8 cellular contexts compared by ENCODE assay signal in the genomic region with DNA sequence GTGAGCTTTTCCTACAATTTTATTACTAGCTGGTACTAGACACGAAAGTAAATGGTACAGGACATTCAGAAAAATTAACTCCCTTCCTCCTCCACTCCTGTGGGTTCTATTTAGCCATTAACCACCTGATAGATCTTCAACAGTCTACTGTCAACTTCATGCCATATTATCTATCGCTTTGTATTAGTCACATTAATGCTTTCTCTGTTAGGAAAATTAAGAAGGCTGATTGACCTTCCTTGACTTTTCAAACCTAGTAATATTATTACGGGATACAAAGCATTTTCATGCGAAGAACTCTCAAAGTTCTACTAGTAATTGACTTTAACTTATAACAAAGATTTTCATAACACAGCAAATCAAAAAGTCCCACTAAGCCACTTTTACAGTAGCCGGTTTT. TPM values are rescaled to one million over a fixed set of nuclear protein-coding genes. Genes with fewer than 3 reads are reported as not detected.
A peak's percentile ranks its signal among the peaks of the same experiment; 100 is the strongest.
DNase-seq lines count a peak whose midpoint lies in the region; ATAC-seq and TF ChIP-seq lines count a peak whose summit lies in the region.

No MANE protein-coding gene starts in this region.

- H3K36me3 ChIP-seq in HAP-1 (replicated peaks), result peaks cover 19% of the 10 kb centered on the region

- intact Hi-C loops in right cardiac atrium (cut with DNase I), result loop anchor here in 2 of 4 donors (10.0 kb wide), 2 partner anchors 63 to 83 kb away; no protein-coding TSS in a partner anchor

- H3K4me3 ChIP-seq in HAP-1, result peak overlapping the region; percentile 77
- H3K4me3 ChIP-seq in WI38 (ENCODE audit: low read depth, low read length), result peak overlapping the region; percentile 96
- peak overlapping the region; percentile 76 for H3K4me3 ChIP-seq in right cardiac atrium (ENCODE audit: low read length)
- H3K4me3 ChIP-seq in skin epidermis, result peak overlapping the region; percentile 80 to 99 (median 98)

- H3K4me1 ChIP-seq in HAP-1 (peaks cover 21% of the 10 kb centered on the region), right cardiac atrium (ENCODE audit: control insufficient read depth, insufficient read depth, low read length) (peaks cover 2% of the 10 kb centered on the region)

- TF ChIP-seq CTCF in WI38 (IDR thresholded peaks at IDR 0.05; ENCODE audit: low read depth, low read length), result no peak

- ATAC-seq in right cardiac atrium (no peak), GM18517 (IDR thresholded peaks at IDR 0.05; ENCODE audit: unreplicated experiment) (no peak)

- H3K27ac ChIP-seq in right cardiac atrium (ENCODE audit: low read length), result no peak overlapping the region
- peak overlapping the region in 4 of 21 experiments; percentile 83 to 97 (median 94) for H3K27ac ChIP-seq in skin epidermis

- H3K9me3 ChIP-seq in HAP-1 (peaks cover 6% of the 10 kb centered on the region; the same call in 1 of the 2 replicates), right cardiac atrium (ENCODE audit: control insufficient read depth, low read length) (no peaks in the 10 kb centered on the region)

- in situ Hi-C loops in HAP-1 (cut with MboI; ENCODE audit: low sequenced_read_pairs), result no loop called here

- WGBS in right cardiac atrium, result 41% methylated on average over 5 of the region's 5 CpGs

- DNase-seq in HAP-1 (ENCODE audit: low spot score in 2 of 2) (no peak), right cardiac atrium (no peak), HuH-7 (ENCODE audit: low spot score) (no peak), retina (no peak), inferior parietal cortex (ENCODE audit: extremely low spot score) (no peak)

- H3K27me3 ChIP-seq in HAP-1 (ENCODE audit: low read depth), result no peaks in the 10 kb centered on the region
- H3K27me3 ChIP-seq in right cardiac atrium (ENCODE audit: control insufficient read depth, insufficient read depth), result no peaks in the 10 kb centered on the region

RNA-seq across cellular contexts. Expression of a gene that starts 1.2 kb away (rescaled TPM):
- total RNA-seq in right cardiac atrium, result 10 to 100 TPM in 1 of 4 donors, 1 to 10 TPM in 3; 8.7 to 10.4 (median 8.8) TPM
- polyA plus RNA-seq in right cardiac atrium, result 4.4 TPM
